In genomic region chr4:186739317-186739716, GRCh38 we compare ENCODE assay signal across 26 cellular contexts.
"Had no signal": no experiment of that assay in that cellular context is flagged by ENCODE, and none has a peak within 500 bp of the region (broad histone marks: within the 10 kb centered on the region; RNA-seq: fewer than 3 reads in every experiment).

No MANE protein-coding gene starts in this region.

- H3K9me3 ChIP-seq: stomach, suprapubic skin, testis, thoracic aorta, thyroid gland, tibial artery, tibial nerve, upper lobe of left lung, upper lobe of right lung, uterus had no signal

- H3K27ac ChIP-seq: stomach, suprapubic skin, testis, thoracic aorta, thyroid gland, tibial artery, tibial nerve, upper lobe of left lung, upper lobe of right lung, uterus had no signal

- FAIRE-seq: urothelium cell line had no signal

- DNase-seq: stimulated activated CD4-positive, alpha-beta T cell treated with anti-CD3 and anti-CD28 coated beads, Interleukin-2, amount 100 ng/mL, for 24 hours; stimulated activated CD4-positive, alpha-beta T cell treated with anti-CD3 and anti-CD28 coated beads, Interleukin-2, amount 100 ng/mL, for 48 hours; stimulated activated CD4-positive, alpha-beta T cell treated with anti-CD3 and anti-CD28 coated beads, Interleukin-4, amount 100 ng/mL, for 1 hour; stimulated activated CD4-positive, alpha-beta T cell treated with anti-CD3 and anti-CD28 coated beads, Interleukin-4, amount 100 ng/mL, for 24 hours; stimulated activated CD4-positive, alpha-beta T cell treated with anti-CD3 and anti-CD28 coated beads, Interleukin-4, amount 100 ng/mL, for 4 hours; stimulated activated CD8-positive, alpha-beta memory T cell treated with anti-CD3 and anti-CD28 coated beads, Interleukin-4, amount 100 ng/mL, for 48 hours; stimulated activated naive B cell treated with anti-CD40 and anti-IgM and Interleukin-4, amounts not matched to agents 10 μg/mL and 1 μg/mL and 100 μg/mL, for 72 hours; stimulated activated naive CD4-positive, alpha-beta T cell; stimulated activated naive CD4-positive, alpha-beta T cell treated with Interleukin-2 at 50 U/mL for 16 hours; stimulated activated naive CD8-positive, alpha-beta T cell treated with anti-CD3 and anti-CD28 coated beads, Interleukin-15, amount 100 ng/mL, for 72 hours; stimulated activated naive CD8-positive, alpha-beta T cell treated with anti-CD3 and anti-CD28 coated beads, Interleukin-15, Interleukin-2, amounts not matched to agents 100 U/mL and 50 U/mL, for 24 hours; stomach; substantia nigra; testis; thyroid gland; tibial artery; trophoblast cell; upper lobe of left lung; upper lobe of right lung; uterus had no signal

- H3K4me3 ChIP-seq: stomach, suprapubic skin, testis, thoracic aorta, thyroid gland, tibial artery, tibial nerve, upper lobe of left lung, upper lobe of right lung, uterus had no signal

- ATAC-seq: stimulated activated effector memory CD8-positive, alpha-beta T cell treated with anti-CD3 and anti-CD28 coated beads, Interleukin-12 subunit alpha, Interleukin-12 subunit beta, amount 100 ng/mL, for 72 hours; stimulated activated memory B cell treated with anti-CD40 and anti-IgM and Interleukin-4, amounts not matched to agents 10 μg/mL and 1 μg/mL and 100 μg/mL, for 72 hours; stimulated activated naive B cell treated with anti-CD40 and anti-IgM and Interleukin-4, amounts not matched to agents 10 μg/mL and 1 μg/mL and 100 μg/mL, for 72 hours; stimulated activated naive CD8-positive, alpha-beta T cell treated with anti-CD3 and anti-CD28 coated beads, Interleukin-15, amount 100 ng/mL, for 72 hours; stimulated activated naive CD8-positive, alpha-beta T cell treated with anti-CD3 and anti-CD28 coated beads, Interleukin-15, Interleukin-2, amounts not matched to agents 100 U/mL and 50 U/mL, for 24 hours; upper lobe of right lung had no signal

- H3K36me3 ChIP-seq: stomach, suprapubic skin, thoracic aorta, thyroid gland, tibial artery, tibial nerve, upper lobe of left lung, upper lobe of right lung, uterus had no signal

- H3K4me1 ChIP-seq: stomach, suprapubic skin, testis, thyroid gland, upper lobe of left lung, upper lobe of right lung, uterus had no signal

- H3K27me3 ChIP-seq: stomach, suprapubic skin, testis, thyroid gland, tibial artery, tibial nerve, upper lobe of left lung, upper lobe of right lung, uterus had no signal
